ENCODE assay signal across 41 cellular contexts in the genomic region with DNA sequence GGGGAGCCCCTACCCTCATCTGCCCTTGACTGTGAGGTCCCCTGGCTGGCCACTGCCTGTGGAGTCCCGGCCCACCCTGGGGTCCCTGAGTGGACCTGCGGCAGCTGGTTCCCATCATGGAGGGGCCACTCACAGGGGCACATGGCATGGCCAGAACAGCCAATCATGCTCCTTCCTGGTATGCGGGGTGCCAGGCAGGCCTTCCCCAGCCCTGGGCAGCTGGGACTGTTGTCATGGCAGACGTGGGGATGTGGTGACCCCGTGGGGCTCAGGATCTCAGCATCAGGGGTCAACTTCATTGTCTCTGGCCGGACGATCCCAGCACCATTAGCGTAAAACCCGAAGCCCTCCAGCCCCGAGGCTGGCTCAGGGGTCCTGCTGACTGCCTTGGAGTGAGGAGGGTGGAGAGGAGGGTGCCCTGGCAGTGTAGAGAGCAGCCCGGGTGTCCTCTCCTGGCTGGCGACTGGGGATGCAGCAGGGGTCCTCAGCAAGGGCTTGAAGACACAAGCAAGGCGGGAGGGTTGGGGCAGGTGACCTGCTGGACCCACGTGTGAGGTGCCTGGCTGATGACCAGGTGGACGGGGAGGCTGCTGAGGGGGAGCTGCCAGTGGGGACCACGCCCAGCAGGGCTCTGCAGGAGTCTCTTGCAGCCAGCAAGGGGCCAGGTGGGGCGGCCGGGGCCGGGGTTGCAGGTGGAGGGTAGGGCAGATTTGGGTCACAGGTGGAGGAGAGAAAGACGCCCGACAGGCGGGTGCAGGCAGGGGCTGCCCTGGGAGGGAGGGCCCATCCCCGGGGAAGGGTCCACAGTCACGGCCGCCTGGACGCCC. TPM values are rescaled to one million over a fixed set of nuclear protein-coding genes. Genes with fewer than 3 reads are reported as not detected.
DNase-seq lines count a peak whose midpoint lies in the region; ATAC-seq, FAIRE-seq and TF ChIP-seq lines count a peak whose summit lies in the region.
"Had no signal": no experiment of that assay in that cellular context is flagged by ENCODE, and none has a peak within 500 bp of the region (broad histone marks: within the 10 kb centered on the region; RNA-seq: fewer than 3 reads in every experiment).

No MANE protein-coding gene starts in this region.

- H3K27ac Mint-ChIP-seq in stimulated activated naive CD8-positive, alpha-beta T cell treated with anti-CD3 and anti-CD28 coated beads, Interleukin-15, amount 100 ng/mL, for 72 hours, result peak overlapping the region in 1 of 2 donors; percentile 34
- H3K27ac Mint-ChIP-seq: activated CD4-positive, alpha-beta T cell treated with anti-CD3 and anti-CD28 coated beads for 36 hours; activated CD8-positive, alpha-beta T cell treated with anti-CD3 and anti-CD28 coated beads, Interleukin-2, amount 10 ng/mL, durations not matched to agents 7 days and 5 days; activated naive CD8-positive, alpha-beta T cell treated with anti-CD3 and anti-CD28 coated beads for 36 hours; CD8-positive, alpha-beta T cell; immature natural killer cell; naive thymus-derived CD4-positive, alpha-beta T cell had no signal

- WGBS in heart right ventricle, 2 donors, result 77 to 80% methylated on average over 26 of the region's 26 CpGs
- 84 to 88% methylated on average over 23 to 26 of the region's 26 CpGs for WGBS in pancreas, 2 donors
- WGBS in tibial nerve, 2 donors, result 70 to 75% methylated on average over 24 to 26 of the region's 26 CpGs

- H3K27me3 Mint-ChIP-seq in stimulated activated naive CD8-positive, alpha-beta T cell treated with anti-CD3 and anti-CD28 coated beads, Interleukin-15, amount 100 ng/mL, for 72 hours, result no peaks in the 10 kb centered on the region
- H3K27me3 Mint-ChIP-seq: activated CD4-positive, alpha-beta T cell treated with anti-CD3 and anti-CD28 coated beads for 36 hours; activated naive CD8-positive, alpha-beta T cell treated with anti-CD3 and anti-CD28 coated beads for 36 hours; central memory CD8-positive, alpha-beta T cell; naive thymus-derived CD4-positive, alpha-beta T cell had no signal

- H3K36me3 ChIP-seq in heart right ventricle (peaks cover 0 to 15% (median 0%) of the 10 kb centered on the region in 9 donors), pancreas (no peaks in the 10 kb centered on the region), tibial nerve (no peaks in the 10 kb centered on the region)
- H3K36me3 ChIP-seq: tibial artery had no signal

- no peaks in the 10 kb centered on the region for H3K27me3 ChIP-seq in heart right ventricle
- no peaks in the 10 kb centered on the region for H3K27me3 ChIP-seq in pancreas
- H3K27me3 ChIP-seq in tibial nerve, result no peaks in the 10 kb centered on the region

- DNase-seq in stimulated activated naive CD8-positive, alpha-beta T cell treated with anti-CD3 and anti-CD28 coated beads, Interleukin-15, amount 100 ng/mL, for 72 hours, result no peak
- DNase-seq in stimulated activated naive CD8-positive, alpha-beta T cell treated with anti-CD3 and anti-CD28 coated beads, Interleukin-15, Interleukin-2, amounts not matched to agents 100 U/mL and 50 U/mL, for 24 hours, result no peak
- peak in 1 of 2 donors; percentile 38 for DNase-seq in heart right ventricle
- DNase-seq in pancreas, result peak in 3 of 6 donors; percentile 42 to 76 (median 55)
- no peak for DNase-seq in substantia nigra (lab: John Stamatoyannopoulos, UW)
- DNase-seq in NOMO-1 (lab: John Stamatoyannopoulos, UW; ENCODE audit: unreplicated experiment in 2 of 2), result no peak
- no peak for DNase-seq in DMS 273 (lab: John Stamatoyannopoulos, UW; ENCODE audit: unreplicated experiment)
- no peak for DNase-seq in tibial nerve (ENCODE audit: low spot score in 2 of 2)
- DNase-seq: activated CD4-positive, alpha-beta T cell treated with anti-CD3 and anti-CD28 coated beads for 36 hours; activated CD8-positive, alpha-beta T cell treated with anti-CD3 and anti-CD28 coated beads, Interleukin-2, amount 10 ng/mL, durations not matched to agents 7 days and 5 days; activated naive CD8-positive, alpha-beta T cell treated with anti-CD3 and anti-CD28 coated beads for 36 hours; AML-193; DMS 273 treated with DMSO at 0.1 percent for 48 hours; esophagus squamous epithelium; foreskin melanocyte; hypothalamus; immature natural killer cell; midbrain; MM.1S; naive thymus-derived CD4-positive, alpha-beta T cell; NCI-H2107; NCI-H446; NCI-H774; nucleus accumbens; retina; stimulated activated CD4-positive, alpha-beta T cell treated with anti-CD3 and anti-CD28 coated beads, Interleukin-4, amount 100 ng/mL, for 4 hours; stimulated activated naive CD4-positive, alpha-beta T cell; T-helper 2 cell had no signal

- peaks cover 8% of the 10 kb centered on the region for H3K4me1 Mint-ChIP-seq in stimulated activated naive CD8-positive, alpha-beta T cell treated with anti-CD3 and anti-CD28 coated beads, Interleukin-15, amount 100 ng/mL, for 72 hours
- H3K4me1 Mint-ChIP-seq: activated CD4-positive, alpha-beta T cell treated with anti-CD3 and anti-CD28 coated beads for 36 hours; activated naive CD8-positive, alpha-beta T cell treated with anti-CD3 and anti-CD28 coated beads for 36 hours had no signal

- H3K9me3 ChIP-seq in heart right ventricle, result no peaks in the 10 kb centered on the region
- no peaks in the 10 kb centered on the region for H3K9me3 ChIP-seq in pancreas
- no peaks in the 10 kb centered on the region for H3K9me3 ChIP-seq in tibial nerve
- H3K9me3 ChIP-seq: A549, esophagus squamous epithelium, tibial artery had no signal

- H3K4me3 ChIP-seq in heart right ventricle (no peak overlapping the region), pancreas (no peak overlapping the region), tibial nerve (no peak overlapping the region)
- H3K4me3 ChIP-seq: A549, esophagus squamous epithelium, tibial artery had no signal

- intact Hi-C loops in heart right ventricle (cut with DNase I) (no loop called here), pancreas (cut with DNase I) (no loop called here)

- H3K27ac ChIP-seq in heart right ventricle (peak overlapping the region in 9 of 10 donors; percentile 26 to 88 (median 73)), pancreas (peak overlapping the region in 3 of 4 donors; percentile 26 to 46 (median 46)), substantia nigra (ENCODE audit: low read depth, low read length, poor library complexity, severe bottlenecking) (no peak overlapping the region), tibial nerve (no peak overlapping the region)
- H3K27ac ChIP-seq: A549, esophagus squamous epithelium, KMS-11, tibial artery had no signal

- no peak overlapping the region for H3K4me3 Mint-ChIP-seq in stimulated activated naive CD8-positive, alpha-beta T cell treated with anti-CD3 and anti-CD28 coated beads, Interleukin-15, amount 100 ng/mL, for 72 hours
- H3K4me3 Mint-ChIP-seq: activated CD4-positive, alpha-beta T cell treated with anti-CD3 and anti-CD28 coated beads for 36 hours; activated CD8-positive, alpha-beta T cell treated with anti-CD3 and anti-CD28 coated beads, Interleukin-2, amount 10 ng/mL, durations not matched to agents 7 days and 5 days; activated naive CD8-positive, alpha-beta T cell treated with anti-CD3 and anti-CD28 coated beads for 36 hours; CD8-positive, alpha-beta T cell; central memory CD8-positive, alpha-beta T cell; immature natural killer cell; naive thymus-derived CD4-positive, alpha-beta T cell had no signal

- H3K9me3 Mint-ChIP-seq in stimulated activated naive CD8-positive, alpha-beta T cell treated with anti-CD3 and anti-CD28 coated beads, Interleukin-15, amount 100 ng/mL, for 72 hours, result no peaks in the 10 kb centered on the region
- H3K9me3 Mint-ChIP-seq: activated naive CD8-positive, alpha-beta T cell treated with anti-CD3 and anti-CD28 coated beads for 36 hours; CD8-positive, alpha-beta T cell; central memory CD8-positive, alpha-beta T cell; immature natural killer cell; naive thymus-derived CD4-positive, alpha-beta T cell had no signal

- peak; percentile 21 for ATAC-seq in stimulated activated naive CD8-positive, alpha-beta T cell treated with anti-CD3 and anti-CD28 coated beads, Interleukin-15, amount 100 ng/mL, for 72 hours
- ATAC-seq in stimulated activated naive CD8-positive, alpha-beta T cell treated with anti-CD3 and anti-CD28 coated beads, Interleukin-15, Interleukin-2, amounts not matched to agents 100 U/mL and 50 U/mL, for 24 hours, result no peak
- ATAC-seq in heart right ventricle (peak in 7 of 8 donors; percentile 0 to 6 (median 2)), pancreas (no peak)
- ATAC-seq: A549; activated CD4-positive, alpha-beta T cell treated with anti-CD3 and anti-CD28 coated beads for 36 hours; activated CD8-positive, alpha-beta T cell treated with anti-CD3 and anti-CD28 coated beads, Interleukin-2, amount 10 ng/mL, durations not matched to agents 7 days and 5 days; CD8-positive, alpha-beta T cell; naive thymus-derived CD4-positive, alpha-beta T cell; SK-N-SH treated with all-trans-retinoic acid at 6 μM for 48 hours had no signal

- no peak for TF ChIP-seq POLR2A in tibial nerve (IDR thresholded peaks at IDR 0.05)

- FAIRE-seq in pancreas (lab: Jason Lieb, UNC), result no peak
- FAIRE-seq: A549, astrocyte, endometrium, GM12892, HTR-8/SVneo had no signal

- H3K4me1 ChIP-seq in heart right ventricle (peaks cover 0 to 83% (median 4%) of the 10 kb centered on the region in 9 donors), pancreas (peaks cover 4 to 9% (median 6%) of the 10 kb centered on the region in 3 donors), tibial nerve (no peaks in the 10 kb centered on the region)
- H3K4me1 ChIP-seq: A549, esophagus squamous epithelium, tibial artery had no signal

- TF ChIP-seq CTCF in heart right ventricle (IDR thresholded peaks at IDR 0.05) (no peak), pancreas (IDR thresholded peaks at IDR 0.05) (no peak), tibial nerve (IDR thresholded peaks at IDR 0.05) (no peak)

- TF ChIP-seq EP300 in tibial nerve (IDR thresholded peaks at IDR 0.05), result no peak

RNA-seq across cellular contexts. Expression of gene TRIM11, which starts 45.1 kb away (rescaled TPM):
- total RNA-seq in heart right ventricle, result 10 to 100 TPM in 1 of 10 donors, 1 to 10 TPM in 9; 5.2 to 11.2 (median 6.9) TPM
- 1 to 10 TPM; 7.1 to 8.8 TPM for polyA plus RNA-seq in heart right ventricle
- total RNA-seq in pancreas, result 10 to 100 TPM in 2 of 6 donors, 1 to 10 TPM in 4; 7.6 to 15.1 (median 9.2) TPM
- 10 to 100 TPM; 13.6 to 16.3 TPM for polyA plus RNA-seq in pancreas
- total RNA-seq in tibial nerve, result 10 to 100 TPM; 19.9 to 32.8 (median 23.9) TPM

RNA-seq across cellular contexts. Expression of gene TRIM17, which starts 55.1 kb away (rescaled TPM):
- total RNA-seq in heart right ventricle (under 1 TPM in 7 of 10 donors, not detected in 3; 0.14 to 0.44 (median 0.34) TPM), pancreas (1 to 10 TPM in 1 of 6 donors, under 1 TPM in 4, not detected in 1; 0.14 to 2.4 (median 0.38) TPM), tibial nerve (1 to 10 TPM in 2 of 4 donors, under 1 TPM in 1, not detected in 1; 0.63 to 4.2 (median 1.4) TPM)
- polyA plus RNA-seq in heart right ventricle (under 1 TPM; 0.20 to 0.37 TPM), pancreas (under 1 TPM; 0.14 to 0.68 TPM)
- total RNA-seq: dermis microvascular lymphatic vessel endothelial cell, H4, left lobe of liver had no signal
- polyA plus RNA-seq: A549 had no signal

Comparison
In these comparisons a context has a peak if more than half of its experiments do, and no peak if none do; other contexts are left out.
1. ATAC-seq: peak in stimulated activated naive CD8-positive, alpha-beta T cell treated with anti-CD3 and anti-CD28 coated beads, Interleukin-15, amount 100 ng/mL, for 72 hours (single experiment) and heart right ventricle (7 of 8); none in stimulated activated naive CD8-positive, alpha-beta T cell treated with anti-CD3 and anti-CD28 coated beads, Interleukin-15, Interleukin-2, amounts not matched to agents 100 U/mL and 50 U/mL, for 24 hours (single experiment) and pancreas (0 of 4).
2. H3K27ac ChIP-seq: peak in heart right ventricle (9 of 10) and pancreas (3 of 4); none in substantia nigra (single experiment) and tibial nerve (0 of 4).